9 cellular contexts compared by ENCODE assay signal in genomic region chr1:240946926-240947325, GRCh38.
DNase-seq lines count a peak whose midpoint lies in the region; ATAC-seq and TF ChIP-seq lines count a peak whose summit lies in the region.
"Had no signal": no experiment of that assay in that cellular context is flagged by ENCODE, and none has a peak within 500 bp of the region (broad histone marks: within the 10 kb centered on the region; RNA-seq: fewer than 3 reads in every experiment).

No MANE protein-coding gene starts in this region.

- peak; percentile 3 for DNase-seq in stimulated activated naive CD8-positive, alpha-beta T cell treated with anti-CD3 and anti-CD28 coated beads, Interleukin-15, Interleukin-2, amounts not matched to agents 100 U/mL and 50 U/mL, for 24 hours
- no peak for DNase-seq in stimulated activated naive CD8-positive, alpha-beta T cell treated with anti-CD3 and anti-CD28 coated beads, Interleukin-15, amount 100 ng/mL, for 72 hours
- DNase-seq in RPMI7951 (ENCODE audit: low read depth): peak; percentile 22
- DNase-seq in foreskin melanocyte: peak; percentile 24
- DNase-seq in H7: no peak
- DNase-seq in mesothelial cell of epicardium (ENCODE audit: low spot score in 2 of 2, unreplicated experiment in 2 of 2): no peak

- no peaks in the 10 kb centered on the region for H3K27me3 ChIP-seq in H7 (ENCODE audit: control insufficient read depth, insufficient read depth, low read length)
- H3K27me3 ChIP-seq: body of pancreas had no signal

- no peaks in the 10 kb centered on the region for H3K36me3 ChIP-seq in H7 (replicated peaks; ENCODE audit: control insufficient read depth, insufficient read depth, low read length)

- H3K4me1 Mint-ChIP-seq in stimulated activated naive CD8-positive, alpha-beta T cell treated with anti-CD3 and anti-CD28 coated beads, Interleukin-15, amount 100 ng/mL, for 72 hours: no peaks in the 10 kb centered on the region
- no peaks in the 10 kb centered on the region for H3K4me1 Mint-ChIP-seq in mesothelial cell of epicardium

- no peaks in the 10 kb centered on the region for H3K9me3 Mint-ChIP-seq in stimulated activated naive CD8-positive, alpha-beta T cell treated with anti-CD3 and anti-CD28 coated beads, Interleukin-15, amount 100 ng/mL, for 72 hours
- no peaks in the 10 kb centered on the region for H3K9me3 Mint-ChIP-seq in mesothelial cell of epicardium

- TF ChIP-seq CTCF in mesothelial cell of epicardium (IDR thresholded peaks at IDR 0.05; ENCODE audit: unreplicated experiment): no peak

- no peak overlapping the region for H3K27ac Mint-ChIP-seq in stimulated activated naive CD8-positive, alpha-beta T cell treated with anti-CD3 and anti-CD28 coated beads, Interleukin-15, amount 100 ng/mL, for 72 hours
- H3K27ac Mint-ChIP-seq in mesothelial cell of epicardium: no peak overlapping the region

- no peaks in the 10 kb centered on the region for H3K36me3 Mint-ChIP-seq in mesothelial cell of epicardium

- no peaks in the 10 kb centered on the region for H3K27me3 Mint-ChIP-seq in stimulated activated naive CD8-positive, alpha-beta T cell treated with anti-CD3 and anti-CD28 coated beads, Interleukin-15, amount 100 ng/mL, for 72 hours
- no peaks in the 10 kb centered on the region for H3K27me3 Mint-ChIP-seq in mesothelial cell of epicardium (ENCODE audit: low read depth)

- ATAC-seq in stimulated activated naive CD8-positive, alpha-beta T cell treated with anti-CD3 and anti-CD28 coated beads, Interleukin-15, Interleukin-2, amounts not matched to agents 100 U/mL and 50 U/mL, for 24 hours: no peak
- no peak for ATAC-seq in stimulated activated naive CD8-positive, alpha-beta T cell treated with anti-CD3 and anti-CD28 coated beads, Interleukin-15, amount 100 ng/mL, for 72 hours
- ATAC-seq in HG03025 (IDR thresholded peaks at IDR 0.05; ENCODE audit: low FRiP score, unreplicated experiment) (peak; percentile 90), HG03442 (IDR thresholded peaks at IDR 0.05; ENCODE audit: unreplicated experiment) (no peak)
- ATAC-seq: body of pancreas had no signal

- H3K4me3 Mint-ChIP-seq in stimulated activated naive CD8-positive, alpha-beta T cell treated with anti-CD3 and anti-CD28 coated beads, Interleukin-15, amount 100 ng/mL, for 72 hours: no peak overlapping the region
- no peak overlapping the region for H3K4me3 Mint-ChIP-seq in mesothelial cell of epicardium

- no peak overlapping the region for H3K4me3 ChIP-seq in H7 (ENCODE audit: insufficient read depth, low read depth, low read length)
- H3K4me3 ChIP-seq: body of pancreas had no signal

Comparison
In these comparisons a context has a peak if more than half of its experiments do, and no peak if none do; other contexts are left out.
1. DNase-seq: peak in stimulated activated naive CD8-positive, alpha-beta T cell treated with anti-CD3 and anti-CD28 coated beads, Interleukin-15, Interleukin-2, amounts not matched to agents 100 U/mL and 50 U/mL, for 24 hours (single experiment), RPMI7951 (single experiment) and foreskin melanocyte (single experiment); none in stimulated activated naive CD8-positive, alpha-beta T cell treated with anti-CD3 and anti-CD28 coated beads, Interleukin-15, amount 100 ng/mL, for 72 hours (0 of 2), H7 (single experiment) and mesothelial cell of epicardium (0 of 2).